ENCODE assay signal across 8 cellular contexts in the genomic region with DNA sequence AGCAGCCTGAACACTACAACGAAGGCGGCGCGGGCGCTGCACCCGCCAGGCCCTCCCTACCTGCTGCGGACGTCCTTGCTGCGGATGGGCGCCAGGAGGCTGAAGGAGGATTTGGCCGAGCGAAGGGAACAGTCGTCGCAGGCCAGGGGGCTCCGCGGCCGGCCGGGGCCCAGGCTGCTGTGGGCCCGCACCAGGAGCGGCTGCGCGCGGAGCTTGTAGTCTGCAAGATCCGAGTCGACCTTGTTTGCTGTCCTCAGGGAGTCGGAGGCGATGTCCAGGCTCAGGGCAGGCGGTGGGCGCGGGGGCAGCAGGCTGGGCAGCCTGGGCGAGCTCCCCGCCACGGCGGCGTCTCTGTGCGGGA. TPM values are rescaled to one million over a fixed set of nuclear protein-coding genes. Genes with fewer than 3 reads are reported as not detected.
DNase-seq lines count a peak whose midpoint lies in the region; ATAC-seq, FAIRE-seq and TF ChIP-seq lines count a peak whose summit lies in the region.
"Had no signal": no experiment of that assay in that cellular context is flagged by ENCODE, and none has a peak within 500 bp of the region (broad histone marks: within the 10 kb centered on the region; RNA-seq: fewer than 3 reads in every experiment).

No MANE protein-coding gene starts in this region.

- POLR2A ChIA-PET in T-cell (lab: Charles Lee), result interaction anchor here in 1 of 2 donors (0.6 kb wide), 1 partner anchor 750 kb away, joined by 3 read pairs; no protein-coding TSS in a partner anchor

- CTCF ChIA-PET in T-cell (lab: Charles Lee), result interaction anchor here in 1 of 2 donors (0.6 kb wide), 1 partner anchor 19 kb away, joined by 9 read pairs; no protein-coding TSS in a partner anchor

- H3K27ac ChIP-seq in kidney (ENCODE audit: low read depth in 2 of 2, low read length in 2 of 2), result no peak overlapping the region

- no peak for TF ChIP-seq CTCF in kidney (IDR thresholded peaks at IDR 0.05; ENCODE audit: borderline replicate concordance, extremely low read depth, insufficient read depth)

- intact Hi-C loops in kidney (cut with DNase I), result no loop called here

- H3K9ac ChIP-seq in kidney (ENCODE audit: low read length in 2 of 2), result peak overlapping the region in 1 of 2 donors; percentile 26

- H3K4me3 Mint-ChIP-seq in T-cell, result peak overlapping the region; percentile 77 to 84 (median 81)

- peaks cover 16 to 29% (median 28%) of the 10 kb centered on the region in 3 donors for H3K4me1 Mint-ChIP-seq in T-cell

- FAIRE-seq in kidney (lab: Jason Lieb, UNC), result no peak
- FAIRE-seq: A204.1 had no signal

- DNase-seq in DMS 273 (lab: John Stamatoyannopoulos, UW; ENCODE audit: unreplicated experiment) (peak; percentile 52), DMS 273 treated with DMSO at 0.1 percent for 48 hours (lab: John Stamatoyannopoulos, UW) (no peak), T-cell (no peak), kidney (peak; percentile 70), SK-N-DZ (ENCODE audit: low spot score) (no peak), NCI-H510A treated with DMSO at 0.1 percent for 48 hours (lab: John Stamatoyannopoulos, UW) (no peak)
- DNase-seq: left cardiac atrium had no signal

- H3K9me3 ChIP-seq in kidney (ENCODE audit: control insufficient read depth in 1 of 2, low read length in 2 of 2), result no peaks in the 10 kb centered on the region

- H3K36me3 ChIP-seq in kidney (ENCODE audit: control insufficient read depth in 1 of 2, insufficient read depth in 2 of 2, low read length in 2 of 2), result peaks cover 3 to 11% of the 10 kb centered on the region in 2 donors

- H3K27ac Mint-ChIP-seq in T-cell, result peak overlapping the region; percentile 69

- H3K9me3 Mint-ChIP-seq in T-cell, result no peaks in the 10 kb centered on the region

- peak overlapping the region; percentile 56 to 62 for H3K4me3 ChIP-seq in kidney (ENCODE audit: low read length in 2 of 2)

- peaks cover 4 to 15% of the 10 kb centered on the region in 2 donors for H3K4me1 ChIP-seq in kidney (ENCODE audit: control insufficient read depth in 1 of 2, insufficient read depth in 1 of 2, low read depth in 1 of 2, low read length in 2 of 2)

- ATAC-seq in T-cell (replicated peaks in 1 of 4), result peak; percentile 4 to 26 (median 8)

- H3K36me3 Mint-ChIP-seq in T-cell, result peaks cover 17% of the 10 kb centered on the region

- no peaks in the 10 kb centered on the region for H3K27me3 Mint-ChIP-seq in T-cell

RNA-seq across cellular contexts. Expression of gene INPP5E, which starts 1.1 kb away (rescaled TPM):
- total RNA-seq in T-cell, result 10 to 100 TPM; 16.5 to 35.5 (median 31.8) TPM
- 14.0 TPM for total RNA-seq in kidney
- 6.9 TPM for polyA plus RNA-seq in kidney (ENCODE audit: insufficient read depth, low read depth, low replicate concordance)
- 11.3 and 19.1 TPM in 2 replicates for polyA plus RNA-seq in SK-N-DZ (2014; cell fraction: cytosol; rRNA removed)
- 72.5 and 75.4 TPM in 2 replicates for polyA plus RNA-seq in SK-N-DZ (2014; cell fraction: nucleus; rRNA removed)

RNA-seq across cellular contexts. Expression of gene PMPCA, which starts 28.1 kb away (rescaled TPM):
- total RNA-seq in T-cell (10 to 100 TPM; 55.8 to 81.9 (median 65.7) TPM), kidney (45.6 TPM)
- polyA plus RNA-seq in kidney (ENCODE audit: insufficient read depth, low read depth, low replicate concordance), result 50.1 TPM
- 64.4 and 73.5 TPM in 2 replicates for polyA plus RNA-seq in SK-N-DZ (2014; cell fraction: cytosol; rRNA removed)
- polyA plus RNA-seq in SK-N-DZ (2014; cell fraction: nucleus; rRNA removed), result 132 and 141 TPM in 2 replicates

RNA-seq across cellular contexts. Expression of gene ENTR1, which starts 28.1 kb away (rescaled TPM):
- total RNA-seq in T-cell (100 to 1,000 TPM in 1 of 5 donors, 10 to 100 TPM in 4; 57.7 to 103 (median 95.6) TPM), kidney (36.2 TPM)
- 25.9 TPM for polyA plus RNA-seq in kidney (ENCODE audit: insufficient read depth, low read depth, low replicate concordance)
- polyA plus RNA-seq in SK-N-DZ (2014; cell fraction: cytosol; rRNA removed), result 90.9 and 115 TPM in 2 replicates
- 298 and 375 TPM in 2 replicates for polyA plus RNA-seq in SK-N-DZ (2014; cell fraction: nucleus; rRNA removed)

RNA-seq across cellular contexts. Expression of gene SNAPC4, which starts 38.6 kb away (rescaled TPM):
- total RNA-seq in T-cell, result 10 to 100 TPM; 10.5 to 15.7 (median 13.3) TPM
- 11.0 TPM for total RNA-seq in kidney
- polyA plus RNA-seq in kidney (ENCODE audit: insufficient read depth, low read depth, low replicate concordance), result 3.2 TPM
- 9.6 and 12.5 TPM in 2 replicates for polyA plus RNA-seq in SK-N-DZ (2014; cell fraction: cytosol; rRNA removed)
- 47.5 and 49.7 TPM in 2 replicates for polyA plus RNA-seq in SK-N-DZ (2014; cell fraction: nucleus; rRNA removed)

RNA-seq across cellular contexts. Expression of gene SEC16A, which starts 44.3 kb away (rescaled TPM):
- total RNA-seq in T-cell, result 10 to 100 TPM; 76.3 to 99.0 (median 92.4) TPM
- 67.1 TPM for total RNA-seq in kidney
- 37.0 TPM for polyA plus RNA-seq in kidney (ENCODE audit: insufficient read depth, low read depth, low replicate concordance)
- polyA plus RNA-seq in SK-N-DZ (2014; cell fraction: cytosol; rRNA removed), result 15.0 and 17.1 TPM in 2 replicates
- polyA plus RNA-seq in SK-N-DZ (2014; cell fraction: nucleus; rRNA removed), result 27.2 and 62.2 TPM in 2 replicates

Comparison
In these comparisons a context has a peak if more than half of its experiments do, and no peak if none do; other contexts are left out.
1. DNase-seq: peak in DMS 273 (single experiment) and kidney (single experiment); none in DMS 273 treated with DMSO at 0.1 percent for 48 hours (single experiment), T-cell (0 of 34), SK-N-DZ (single experiment) and NCI-H510A treated with DMSO at 0.1 percent for 48 hours (single experiment).